Comparison of ENCODE assay signal across 31 cellular contexts in genomic region chr6:51536728-51537127, GRCh38.
A peak's percentile ranks its signal among the peaks of the same experiment; 100 is the strongest.
DNase-seq lines count a peak whose midpoint lies in the region; ATAC-seq, FAIRE-seq and TF ChIP-seq lines count a peak whose summit lies in the region.
"Had no signal": no experiment of that assay in that cellular context is flagged by ENCODE, and none has a peak within 500 bp of the region (broad histone marks: within the 10 kb centered on the region; RNA-seq: fewer than 3 reads in every experiment).

No MANE protein-coding gene starts in this region.

- H3K36me3 ChIP-seq in HepG2 (replicated peaks in 1 of 2; ENCODE audit: control insufficient read depth in 1 of 2, insufficient read depth in 2 of 2, low read length in 2 of 2) = no peaks in the 10 kb centered on the region
- H3K36me3 ChIP-seq in right lobe of liver = no peaks in the 10 kb centered on the region
- no peaks in the 10 kb centered on the region for H3K36me3 ChIP-seq in HEK293 (ENCODE audit: control insufficient read depth in 2 of 2, insufficient read depth in 1 of 2, low read length in 2 of 2)
- H3K36me3 ChIP-seq: BE2C; BLaER1; BLaER1 treated with 17β-estradiol and CSF1 and Interleukin-3, amounts not matched to agents 10 nM and 100 nM had no signal

- H3K27ac ChIP-seq in HepG2 (ENCODE audit: extremely low read length, insufficient read depth, low read length) (no peak overlapping the region), right lobe of liver (no peak overlapping the region), HEK293 (ENCODE audit: extremely low read depth, low read depth, low read length) (no peak overlapping the region)
- H3K27ac ChIP-seq: 22Rv1; A549; BLaER1; BLaER1 treated with 17β-estradiol and CSF1 and Interleukin-3, amounts not matched to agents 10 nM and 100 nM; C4-2B had no signal

- H3K9me3 ChIP-seq in HepG2 (ENCODE audit: low read length) = no peaks in the 10 kb centered on the region
- no peaks in the 10 kb centered on the region for H3K9me3 ChIP-seq in right lobe of liver
- H3K9me3 ChIP-seq in HEK293 (ENCODE audit: control insufficient read depth, insufficient read depth, low read depth, low read length) = no peaks in the 10 kb centered on the region
- H3K9me3 ChIP-seq: A549; BE2C; BLaER1; BLaER1 treated with 17β-estradiol and CSF1 and Interleukin-3, amounts not matched to agents 10 nM and 100 nM; Caco-2 had no signal

- no peak for TF ChIP-seq RAD21 in HepG2 (CRISPR knock-in tag; IDR thresholded peaks at IDR 0.05)

- H3K4me2 ChIP-seq in HepG2 (ENCODE audit: low read depth, low read length) = no peak overlapping the region
- H3K4me2 ChIP-seq: A549; BLaER1; BLaER1 treated with 17β-estradiol and CSF1 and Interleukin-3, amounts not matched to agents 10 nM and 100 nM had no signal

- H4K20me1 ChIP-seq in HepG2 (ENCODE audit: insufficient read depth, low read length) = no peaks in the 10 kb centered on the region
- H4K20me1 ChIP-seq: BLaER1; BLaER1 treated with 17β-estradiol and CSF1 and Interleukin-3, amounts not matched to agents 10 nM and 100 nM had no signal

- POLR2A ChIA-PET in HepG2 (lab: Yijun Ruan, JAX) (no interaction called here), HEK293 (lab: Yijun Ruan, JAX) (no interaction called here)

- H3K4me3 ChIP-seq in HepG2 (replicated peaks in 1 of 3; ENCODE audit: insufficient read depth in 1 of 3, low read depth in 2 of 3, low read length in 3 of 3) (no peak overlapping the region), right lobe of liver (no peak overlapping the region), HEK293 (ENCODE audit: low read depth, low read length) (no peak overlapping the region)
- H3K4me3 ChIP-seq: A549; BLaER1; BLaER1 treated with 17β-estradiol and CSF1 and Interleukin-3, amounts not matched to agents 10 nM and 100 nM had no signal

- intact Hi-C loops in HepG2 (cut with micrococcal nuclease; ENCODE audit: unreplicated experiment) (no loop called here), right lobe of liver (cut with DNase I) (no loop called here)

- 15% methylated on average over 2 of the region's 2 CpGs for WGBS in HepG2 (ENCODE audit: low lambda C conversion rate)
- 61% methylated on average over 2 of the region's 2 CpGs for WGBS in right lobe of liver (ENCODE audit: insufficient coverage, low coverage, low lambda C conversion rate, missing lambda C conversion rate)

- no peaks in the 10 kb centered on the region for H3K79me2 ChIP-seq in HepG2 (ENCODE audit: insufficient read depth, low read length)

- no peak overlapping the region for H3K9ac ChIP-seq in HepG2 (ENCODE audit: insufficient read depth, low read depth, low read length)
- H3K9ac ChIP-seq: BLaER1; BLaER1 treated with 17β-estradiol and CSF1 and Interleukin-3, amounts not matched to agents 10 nM and 100 nM had no signal

- ATAC-seq in HepG2 = no peak
- ATAC-seq in right lobe of liver = no peak
- ATAC-seq: A549; CD8-positive, alpha-beta T cell had no signal

- CTCF ChIA-PET in HepG2 (lab: Yijun Ruan, JAX; ENCODE audit: low intra/inter-chr PET ratio, low total read pairs) (no interaction called here), HEK293 (lab: Yijun Ruan, JAX) (interaction anchor here (0.6 kb wide), 1 partner anchor 74 kb away, joined by 5 read pairs; no protein-coding TSS in a partner anchor)

- H3K27me3 ChIP-seq in HepG2 (ENCODE audit: control insufficient read depth in 1 of 2, insufficient read depth in 2 of 2, low read length in 2 of 2) = no peaks in the 10 kb centered on the region; a peak in 1 of 5 replicates
- no peaks in the 10 kb centered on the region for H3K27me3 ChIP-seq in right lobe of liver
- H3K27me3 ChIP-seq: BE2C; BLaER1; BLaER1 treated with 17β-estradiol and CSF1 and Interleukin-3, amounts not matched to agents 10 nM and 100 nM had no signal

- TF ChIP-seq POLR2A in HepG2 (IDR thresholded peaks at IDR 0.05; ENCODE audit: insufficient read depth in 1 of 2, low read depth in 2 of 2, low read length in 2 of 2) (no peak), right lobe of liver (IDR thresholded peaks at IDR 0.05) (no peak)

- H3K4me1 ChIP-seq in HepG2 (ENCODE audit: insufficient read depth, low read length) (no peaks in the 10 kb centered on the region), right lobe of liver (no peaks in the 10 kb centered on the region), HEK293 (ENCODE audit: control insufficient read depth, insufficient read depth, low read length) (no peaks in the 10 kb centered on the region)
- H3K4me1 ChIP-seq: A549, Caco-2 had no signal

- TF ChIP-seq CTCF in HepG2 (CRISPR knock-in tag; IDR thresholded peaks at IDR 0.05) (no peak), right lobe of liver (IDR thresholded peaks at IDR 0.05) (no peak), HEK293 (tag by site-specific recombination; IDR thresholded peaks at IDR 0.05) (no peak)

- H2AFZ ChIP-seq in HepG2 (ENCODE audit: low read length) = no peak overlapping the region

- BruUV-seq in HepG2 (replicated peaks; lab: Mats Ljungman, UMichigan) = no TSS peak

- no peak for DNase-seq in HepG2 (ENCODE audit: low spot score)
- no peak for DNase-seq in right lobe of liver
- DNase-seq in HUDEP-2 (lab: John Stamatoyannopoulos, UW; ENCODE audit: unreplicated experiment in 76 of 76) = no peak
- DNase-seq: 8988T; ACHN; AML-193; BE2C; C1 segment of cervical spinal cord; Caco-2; Calu3; CD4-positive, alpha-beta memory T cell; CD4-positive, alpha-beta T cell; CD4-positive, CD25-positive, alpha-beta regulatory T cell; CD8-positive, alpha-beta memory T cell; CD8-positive, alpha-beta T cell; COR-L47; DMS 273 treated with DMSO at 0.1 percent for 48 hours; DMS153; DMS53; DMS79; DMS79 treated with DMSO at 0.1 percent for 48 hours; DND-41; EL had no signal

- in situ Hi-C loops in HepG2 (cut with HindIII; ENCODE audit: extremely low pct_ligation_motif_present, low pct_unique_long_range_greater_than_20kb) = no loop called here

- TF ChIP-seq EP300 in HepG2 (IDR thresholded peaks at IDR 0.05; ENCODE audit: low read depth in 2 of 2, low read length in 2 of 2) = no peak
- TF ChIP-seq EP300 in HepG2 (CRISPR knock-in tag; IDR thresholded peaks at IDR 0.05; ENCODE audit: borderline replicate concordance) = no peak

- no peak for FAIRE-seq in HepG2 (lab: Jason Lieb, UNC)
- FAIRE-seq: A204.1, A549, D721Med had no signal

TF ChIP-seq in HepG2, 621 proteins besides CTCF, POLR2A, EP300 and RAD21:
- peak; percentile 68; the same call in 1 of the 2 replicates for TF ChIP-seq CREB1 (IDR thresholded peaks at IDR 0.05)
- TF ChIP-seq CREB1 (CRISPR knock-in tag; IDR thresholded peaks at IDR 0.05) = no peak
- TF ChIP-seq ATF7 (IDR thresholded peaks at IDR 0.05) = peak; percentile 95
- TF ChIP-seq ATF7 (CRISPR knock-in tag; IDR thresholded peaks at IDR 0.05) = no peak
- TF ChIP-seq FOXA3 (CRISPR knock-in tag; IDR thresholded peaks at IDR 0.05) = no peak

TF ChIP-seq in HEK293, 187 proteins besides CTCF, POLR2A, EP300 and RAD21:
- TF ChIP-seq ZNF670 (tag by site-specific recombination; IDR thresholded peaks at IDR 0.05; ENCODE audit: low read depth) (no peak), ZBTB44 (tag by site-specific recombination; IDR thresholded peaks at IDR 0.05) (no peak)
- TF ChIP-seq, protein P1, sequence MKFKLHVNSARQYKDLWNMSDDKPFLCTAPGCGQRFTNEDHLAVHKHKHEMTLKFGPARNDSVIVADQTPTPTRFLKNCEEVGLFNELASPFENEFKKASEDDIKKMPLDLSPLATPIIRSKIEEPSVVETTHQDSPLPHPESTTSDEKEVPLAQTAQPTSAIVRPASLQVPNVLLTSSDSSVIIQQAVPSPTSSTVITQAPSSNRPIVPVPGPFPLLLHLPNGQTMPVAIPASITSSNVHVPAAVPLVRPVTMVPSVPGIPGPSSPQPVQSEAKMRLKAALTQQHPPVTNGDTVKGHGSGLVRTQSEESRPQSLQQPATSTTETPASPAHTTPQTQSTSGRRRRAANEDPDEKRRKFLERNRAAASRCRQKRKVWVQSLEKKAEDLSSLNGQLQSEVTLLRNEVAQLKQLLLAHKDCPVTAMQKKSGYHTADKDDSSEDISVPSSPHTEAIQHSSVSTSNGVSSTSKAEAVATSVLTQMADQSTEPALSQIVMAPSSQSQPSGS (tag by site-specific recombination; IDR thresholded peaks at IDR 0.05; ENCODE audit: low read depth) = 0 out of 2 replicates have a peak, but pooled peaks have one; percentile 54
- TF ChIP-seq, protein P2, sequence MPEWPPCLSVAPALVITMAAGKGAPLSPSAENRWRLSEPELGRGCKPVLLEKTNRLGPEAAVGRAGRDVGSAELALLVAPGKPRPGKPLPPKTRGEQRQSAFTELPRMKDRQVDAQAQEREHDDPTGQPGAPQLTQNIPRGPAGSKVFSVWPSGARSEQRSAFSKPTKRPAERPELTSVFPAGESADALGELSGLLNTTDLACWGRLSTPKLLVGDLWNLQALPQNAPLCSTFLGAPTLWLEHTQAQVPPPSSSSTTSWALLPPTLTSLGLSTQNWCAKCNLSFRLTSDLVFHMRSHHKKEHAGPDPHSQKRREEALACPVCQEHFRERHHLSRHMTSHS (tag by site-specific recombination; IDR thresholded peaks at IDR 0.05) = no peak
